In the genomic region with DNA sequence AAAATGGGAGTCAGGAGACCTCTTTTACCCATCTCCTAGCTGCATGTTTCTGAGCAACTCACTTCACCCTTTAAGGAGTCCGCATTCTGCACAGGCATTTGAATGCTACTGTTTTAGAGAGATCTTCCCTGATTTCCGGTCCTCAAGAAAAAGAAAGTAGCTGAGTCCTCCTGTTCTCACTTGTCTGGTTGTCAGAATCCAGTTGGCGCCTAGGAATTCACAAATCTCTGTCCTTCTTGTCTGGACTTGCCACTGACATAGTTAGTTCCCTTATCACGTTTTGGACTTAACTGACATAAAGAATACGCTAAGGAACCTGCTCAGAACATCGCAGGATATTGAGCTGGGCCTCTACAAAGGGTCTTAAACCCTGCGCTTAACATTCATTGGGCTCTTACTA, we compare ENCODE assay signal across 1 cellular context.
TF ChIP-seq lines count a peak whose summit lies in the region.

No MANE protein-coding gene starts in this region.

TF ChIP-seq in HepG2, 621 proteins besides CTCF, POLR2A, EP300 and RAD21:
- TF ChIP-seq WIZ (CRISPR knock-in tag; IDR thresholded peaks at IDR 0.05) (no peak), MED13 (CRISPR knock-in tag; IDR thresholded peaks at IDR 0.05) (no peak), RBM22 (optimal IDR thresholded peaks at IDR 0.05; ENCODE audit: low read length) (no peak), ZSCAN9 (CRISPR knock-in tag; IDR thresholded peaks at IDR 0.05; ENCODE audit: borderline replicate concordance) (no peak), PHF20 (CRISPR knock-in tag; IDR thresholded peaks at IDR 0.05) (no peak), ZFYVE20 (CRISPR knock-in tag; IDR thresholded peaks at IDR 0.05; ENCODE audit: borderline replicate concordance, low read depth) (no peak), HNRNPUL1 (IDR thresholded peaks at IDR 0.05; ENCODE audit: low read depth, low read length) (no peak), ZNF343 (CRISPR knock-in tag; IDR thresholded peaks at IDR 0.05) (no peak), RCOR2 (CRISPR knock-in tag; IDR thresholded peaks at IDR 0.05) (no peak), HNRNPL (IDR thresholded peaks at IDR 0.05; ENCODE audit: low read depth, low read length) (no peak), SOX13 (IDR thresholded peaks at IDR 0.05) (no peak), SOX13 (CRISPR knock-in tag; conservative IDR thresholded peaks at IDR 0.05 in 1 of 2, IDR thresholded peaks at IDR 0.05 in 1 of 2) (no peak), ZNF724P (CRISPR knock-in tag; IDR thresholded peaks at IDR 0.05; ENCODE audit: borderline replicate concordance) (no peak)
- TF ChIP-seq, protein P1, sequence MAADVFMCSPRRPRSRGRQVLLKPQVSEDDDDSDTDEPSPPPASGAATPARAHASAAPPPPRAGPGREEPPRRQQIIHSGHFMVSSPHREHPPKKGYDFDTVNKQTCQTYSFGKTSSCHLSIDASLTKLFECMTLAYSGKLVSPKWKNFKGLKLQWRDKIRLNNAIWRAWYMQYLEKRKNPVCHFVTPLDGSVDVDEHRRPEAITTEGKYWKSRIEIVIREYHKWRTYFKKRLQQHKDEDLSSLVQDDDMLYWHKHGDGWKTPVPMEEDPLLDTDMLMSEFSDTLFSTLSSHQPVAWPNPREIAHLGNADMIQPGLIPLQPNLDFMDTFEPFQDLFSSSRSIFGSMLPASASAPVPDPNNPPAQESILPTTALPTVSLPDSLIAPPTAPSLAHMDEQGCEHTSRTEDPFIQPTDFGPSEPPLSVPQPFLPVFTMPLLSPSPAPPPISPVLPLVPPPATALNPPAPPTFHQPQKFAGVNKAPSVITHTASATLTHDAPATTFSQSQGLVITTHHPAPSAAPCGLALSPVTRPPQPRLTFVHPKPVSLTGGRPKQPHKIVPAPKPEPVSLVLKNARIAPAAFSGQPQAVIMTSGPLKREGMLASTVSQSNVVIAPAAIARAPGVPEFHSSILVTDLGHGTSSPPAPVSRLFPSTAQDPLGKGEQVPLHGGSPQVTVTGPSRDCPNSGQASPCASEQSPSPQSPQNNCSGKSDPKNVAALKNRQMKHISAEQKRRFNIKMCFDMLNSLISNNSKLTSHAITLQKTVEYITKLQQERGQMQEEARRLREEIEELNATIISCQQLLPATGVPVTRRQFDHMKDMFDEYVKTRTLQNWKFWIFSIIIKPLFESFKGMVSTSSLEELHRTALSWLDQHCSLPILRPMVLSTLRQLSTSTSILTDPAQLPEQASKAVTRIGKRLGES (CRISPR knock-in tag; IDR thresholded peaks at IDR 0.05; ENCODE audit: borderline replicate concordance) = no peak
- TF ChIP-seq, protein P2, sequence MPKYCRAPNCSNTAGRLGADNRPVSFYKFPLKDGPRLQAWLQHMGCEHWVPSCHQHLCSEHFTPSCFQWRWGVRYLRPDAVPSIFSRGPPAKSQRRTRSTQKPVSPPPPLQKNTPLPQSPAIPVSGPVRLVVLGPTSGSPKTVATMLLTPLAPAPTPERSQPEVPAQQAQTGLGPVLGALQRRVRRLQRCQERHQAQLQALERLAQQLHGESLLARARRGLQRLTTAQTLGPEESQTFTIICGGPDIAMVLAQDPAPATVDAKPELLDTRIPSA (CRISPR knock-in tag; IDR thresholded peaks at IDR 0.05; ENCODE audit: borderline replicate concordance) = no peak
